ENCODE assay signal across 9 cellular contexts in the genomic region with DNA sequence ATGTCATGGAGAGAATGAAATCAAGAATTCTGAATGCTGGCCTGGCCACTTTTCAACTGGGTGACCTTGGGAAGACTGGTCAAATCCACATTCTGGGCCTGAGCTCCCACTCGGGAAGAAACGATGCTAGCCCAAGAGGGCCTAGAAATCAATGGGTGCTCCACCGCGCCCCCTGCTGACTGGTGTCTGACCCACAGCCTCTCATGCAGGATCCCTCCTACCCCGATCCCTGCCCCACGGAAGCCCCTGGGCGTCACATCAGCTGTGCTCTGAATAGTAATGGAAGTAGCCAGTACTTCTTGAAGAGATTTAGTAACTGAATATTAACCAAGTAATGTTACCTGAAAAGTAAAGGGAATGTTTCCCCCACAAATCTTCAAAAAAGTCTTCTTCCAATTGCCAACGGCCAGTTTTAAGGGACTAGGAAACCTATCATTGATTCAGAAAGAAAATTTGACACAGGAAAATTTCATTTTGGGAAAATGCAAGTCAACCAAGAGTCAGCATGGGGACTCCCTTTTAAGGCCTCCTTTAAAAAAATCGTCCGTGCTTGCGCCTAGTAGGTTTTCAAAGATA. TPM values are rescaled to one million over a fixed set of nuclear protein-coding genes. Genes with fewer than 3 reads are reported as not detected.
DNase-seq lines count a peak whose midpoint lies in the region; ATAC-seq, FAIRE-seq and TF ChIP-seq lines count a peak whose summit lies in the region.
"Had no signal": no experiment of that assay in that cellular context is flagged by ENCODE, and none has a peak within 500 bp of the region (broad histone marks: within the 10 kb centered on the region; RNA-seq: fewer than 3 reads in every experiment).

No MANE protein-coding gene starts in this region.

- FAIRE-seq in GM12891 (lab: Jason Lieb, UNC) = no peak

- ATAC-seq in left lung (peak; percentile 25), HG02798 (IDR thresholded peaks at IDR 0.05; ENCODE audit: poor library complexity, unreplicated experiment) (no peak)

- intact Hi-C loops in left lung (cut with DNase I) = no loop called here

- H3K27me3 ChIP-seq in BJ (ENCODE audit: control insufficient read depth, insufficient read depth, low read length) (no peaks in the 10 kb centered on the region), WERI-Rb-1 (ENCODE audit: insufficient read depth, low read depth, severe bottlenecking) (no peaks in the 10 kb centered on the region), left lung (no peaks in the 10 kb centered on the region)

- CTCF ChIA-PET in BJ (lab: Yijun Ruan, JAX) = interaction anchor here (0.6 to 3.8 kb wide), 10 partner anchors 9 to 1590 kb away, joined by 3 to 16 read pairs (median 4); no protein-coding TSS in a partner anchor

- no peak overlapping the region for H3K4me3 ChIP-seq in BJ (ENCODE audit: low read depth, low read length)
- no peak overlapping the region for H3K4me3 ChIP-seq in WERI-Rb-1 (ENCODE audit: low read depth, low read length)
- no peak overlapping the region for H3K4me3 ChIP-seq in left lung

- H3K4me1 ChIP-seq in left lung = no peaks in the 10 kb centered on the region

- H3K27ac ChIP-seq in WERI-Rb-1 (no peak overlapping the region), left lung (no peak overlapping the region)

- H3K9me3 ChIP-seq in WERI-Rb-1 (ENCODE audit: severe bottlenecking) (no peaks in the 10 kb centered on the region), left lung (no peaks in the 10 kb centered on the region)

- POLR2A ChIA-PET in BJ (lab: Charles Lee) = no interaction called here

- TF ChIP-seq CTCF in BJ (IDR thresholded peaks at IDR 0.05; ENCODE audit: insufficient read depth, low read depth, low read length) (peak; percentile 64), WERI-Rb-1 (IDR thresholded peaks at IDR 0.05; ENCODE audit: low read depth, low read length) (peak; percentile 79), left lung (IDR thresholded peaks at IDR 0.05) (peak in 1 of 2 donors; percentile 14)

- TF ChIP-seq POLR2A in GM12891 (IDR thresholded peaks at IDR 0.05; ENCODE audit: low read depth, low read length) = no peak

- DNase-seq in BJ (ENCODE audit: low read depth) (no peak), GM12891 (ENCODE audit: insufficient read length, low spot score) (peak; percentile 56), WERI-Rb-1 (peak; percentile 61), left lung (peak in 1 of 2 donors; percentile 72), KG1 (lab: John Stamatoyannopoulos, UW) (no peak), glomerular visceral epithelial cell (ENCODE audit: extremely low spot score) (no peak), globus pallidus (ENCODE audit: low spot score) (no peak)
- DNase-seq: NCI-H1694 treated with DMSO at 0.1 percent for 48 hours had no signal

- peaks cover 5% of the 10 kb centered on the region; the same call in 1 of the 2 replicates for H3K36me3 ChIP-seq in BJ (ENCODE audit: control insufficient read depth, insufficient read depth, low read length)
- H3K36me3 ChIP-seq in WERI-Rb-1 = peaks cover 21% of the 10 kb centered on the region
- peaks cover 0 to 8% of the 10 kb centered on the region in 2 donors for H3K36me3 ChIP-seq in left lung

TF ChIP-seq in GM12891, 5 proteins besides CTCF, POLR2A, EP300 and RAD21:
- no peak for TF ChIP-seq TAF1 (IDR thresholded peaks at IDR 0.05; ENCODE audit: low read depth, low read length)
- no peak for TF ChIP-seq SPI1 (IDR thresholded peaks at IDR 0.05; ENCODE audit: low read depth, low read length)
- no peak for TF ChIP-seq PAX5 (IDR thresholded peaks at IDR 0.05; ENCODE audit: insufficient read depth, low read length, severe bottlenecking)
- TF ChIP-seq POU2F2 (IDR thresholded peaks at IDR 0.05; ENCODE audit: low read depth, low read length) = no peak
- TF ChIP-seq POLR2AphosphoS5 (IDR thresholded peaks at IDR 0.05; ENCODE audit: low read depth, low read length) = no peak

RNA-seq across cellular contexts. Expression of gene CRB2, which starts 43.9 kb away (rescaled TPM):
- not detected in 2 replicates for polyA plus RNA-seq in BJ (2011; rRNA removed)
- not detected in 2 replicates for polyA minus RNA-seq in BJ (2011; rRNA and poly(A)+ RNA removed)
- polyA plus RNA-seq in GM12891 (2012; ENCODE audit: low read depth, missing spikeins) = 0.53 TPM
- under 1 TPM; 0.08 to 0.09 TPM for total RNA-seq in left lung

Comparison
In these comparisons a context has a peak if more than half of its experiments do, and no peak if none do; other contexts are left out.
1. DNase-seq: peak in GM12891 (single experiment) and WERI-Rb-1 (single experiment); none in BJ (single experiment), KG1 (single experiment), glomerular visceral epithelial cell (single experiment) and globus pallidus (single experiment).